In genomic region chr20:22400440-22400839, GRCh38 we compare ENCODE assay signal across 8 cellular contexts.
"Had no signal": no experiment of that assay in that cellular context is flagged by ENCODE, and none has a peak within 500 bp of the region (broad histone marks: within the 10 kb centered on the region; RNA-seq: fewer than 3 reads in every experiment).

No MANE protein-coding gene starts in this region.

- H3K27ac ChIP-seq: HL-60, KMS-11 had no signal

- H3K27ac Mint-ChIP-seq: H9 had no signal

- H3K9ac ChIP-seq: KMS-11 had no signal

- DNase-seq: GOT3, H9, HCEC 1CT, IMR-90, KBM-7 had no signal

- H3K4me3 Mint-ChIP-seq: H9 had no signal

- FAIRE-seq: H54 had no signal

- H3K4me2 ChIP-seq: KMS-11 had no signal

- H3K9me3 Mint-ChIP-seq: H9 had no signal
